In the genomic region with DNA sequence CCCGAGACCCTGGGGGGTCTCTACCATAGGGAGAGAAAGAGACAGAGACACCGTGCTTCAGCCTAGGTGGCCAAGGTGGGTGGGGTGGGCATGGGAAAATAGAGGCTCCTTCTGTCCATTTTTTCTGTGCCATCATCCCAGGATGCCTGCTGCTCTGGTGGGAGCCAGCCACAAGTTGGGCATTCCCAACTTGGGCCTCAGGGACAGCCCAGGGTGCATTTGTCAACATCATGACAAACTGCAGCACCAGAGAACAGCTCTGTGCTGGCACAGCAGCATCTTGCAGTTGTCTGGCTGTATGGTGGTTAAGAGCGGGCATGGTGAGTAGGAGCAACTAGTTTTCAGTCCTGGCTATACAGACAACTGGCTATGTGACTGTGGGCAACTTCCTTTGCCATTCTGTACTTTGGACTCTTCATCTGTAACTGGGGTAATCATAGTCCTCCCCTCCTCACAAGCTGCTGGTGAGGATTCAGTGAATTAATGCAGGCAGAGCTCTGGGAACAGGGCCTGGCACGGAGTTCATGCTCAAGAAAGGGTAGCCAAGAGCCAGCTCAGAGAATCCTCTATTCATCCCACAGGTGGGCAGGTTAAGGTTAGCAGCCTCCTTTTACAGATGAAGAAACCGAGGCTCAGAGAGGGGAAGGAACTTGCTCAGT, we compare ENCODE assay signal across 9 cellular contexts.
A peak's percentile ranks its signal among the peaks of the same experiment; 100 is the strongest.
DNase-seq lines count a peak whose midpoint lies in the region; TF ChIP-seq lines count a peak whose summit lies in the region.
"Had no signal": no experiment of that assay in that cellular context is flagged by ENCODE, and none has a peak within 500 bp of the region (broad histone marks: within the 10 kb centered on the region; RNA-seq: fewer than 3 reads in every experiment).

No MANE protein-coding gene starts in this region.

- no peak for DNase-seq in CD8-positive, alpha-beta memory T cell
- peak; percentile 37 for DNase-seq in islet precursor cell
- no peak for DNase-seq in NCI-H146 treated with DMSO at 0.1 percent for 48 hours (lab: John Stamatoyannopoulos, UW; ENCODE audit: unreplicated experiment)
- DNase-seq in central memory CD4-positive, alpha-beta T cell = no peak
- DNase-seq in NCI-H2227 (lab: John Stamatoyannopoulos, UW; ENCODE audit: unreplicated experiment) = no peak
- DNase-seq in GOT3 (lab: John Stamatoyannopoulos, UW) = no peak
- DNase-seq: activated gamma-delta T cell had no signal

- peaks cover 0 to 20% (median 2%) of the 10 kb centered on the region in 3 donors for H3K36me3 Mint-ChIP-seq in CD8-positive, alpha-beta memory T cell

- H3K27me3 ChIP-seq in CD8-positive, alpha-beta memory T cell (ENCODE audit: insufficient read depth, low read length, poor library complexity, severe bottlenecking) = no peaks in the 10 kb centered on the region
- H3K27me3 ChIP-seq in rectal smooth muscle tissue (ENCODE audit: control insufficient read depth, insufficient read depth, low read length) = no peaks in the 10 kb centered on the region

- H3K9ac ChIP-seq in rectal smooth muscle tissue (ENCODE audit: low read length) = no peak overlapping the region

- no peak overlapping the region for H3K4me3 ChIP-seq in CD8-positive, alpha-beta memory T cell (ENCODE audit: low read length)
- no peak overlapping the region for H3K4me3 ChIP-seq in rectal smooth muscle tissue (ENCODE audit: low read length)

- no peak overlapping the region for H3K27ac ChIP-seq in CD8-positive, alpha-beta memory T cell (ENCODE audit: low read depth, low read length)
- H3K27ac ChIP-seq in VCaP (peak overlapping the region; percentile 75), rectal smooth muscle tissue (ENCODE audit: low read depth, low read length) (peak overlapping the region; percentile 53)

- H3K27ac Mint-ChIP-seq in CD8-positive, alpha-beta memory T cell = peak overlapping the region; percentile 14 to 96 (median 67)

- TF ChIP-seq CTCF in VCaP (conservative IDR thresholded peaks at IDR 0.05) = no peak

- POLR2A ChIA-PET in CD8-positive, alpha-beta memory T cell (lab: Charles Lee) = no interaction called here

- CTCF ChIA-PET in CD8-positive, alpha-beta memory T cell (lab: Charles Lee) = interaction anchor here (1.0 to 1.2 kb wide), 3 partner anchors 18 to 91 kb away, joined by 3 to 4 read pairs (median 3); no protein-coding TSS in a partner anchor

- H3K4me3 Mint-ChIP-seq in CD8-positive, alpha-beta memory T cell = no peak overlapping the region

- H3K27me3 Mint-ChIP-seq in CD8-positive, alpha-beta memory T cell = no peaks in the 10 kb centered on the region

- peaks cover 32 to 75% (median 49%) of the 10 kb centered on the region in 3 donors for H3K4me1 Mint-ChIP-seq in CD8-positive, alpha-beta memory T cell

- peaks cover 17% of the 10 kb centered on the region for H3K4me1 ChIP-seq in CD8-positive, alpha-beta memory T cell (ENCODE audit: insufficient read depth, low read length)
- H3K4me1 ChIP-seq in rectal smooth muscle tissue (ENCODE audit: control insufficient read depth, insufficient read depth, low read length) = peaks cover 19% of the 10 kb centered on the region

- no peaks in the 10 kb centered on the region for H3K9me3 Mint-ChIP-seq in CD8-positive, alpha-beta memory T cell

- H3K36me3 ChIP-seq in CD8-positive, alpha-beta memory T cell (ENCODE audit: insufficient read depth, low read length) = no peaks in the 10 kb centered on the region
- H3K36me3 ChIP-seq in rectal smooth muscle tissue (ENCODE audit: control insufficient read depth, insufficient read depth, low read length) = no peaks in the 10 kb centered on the region

- H3K9me3 ChIP-seq in CD8-positive, alpha-beta memory T cell (ENCODE audit: low read length) = no peaks in the 10 kb centered on the region
